15 cellular contexts compared by ENCODE assay signal in genomic region chr11:44818110-44818509, GRCh38.
"Had no signal": no experiment of that assay in that cellular context is flagged by ENCODE, and none has a peak within 500 bp of the region (broad histone marks: within the 10 kb centered on the region; RNA-seq: fewer than 3 reads in every experiment).

No MANE protein-coding gene starts in this region.

- H3K27ac ChIP-seq: prostate gland, suprapubic skin had no signal

- H3K4me1 ChIP-seq: prostate gland had no signal

- H3K36me3 ChIP-seq: prostate gland, suprapubic skin had no signal

- H3K4me3 ChIP-seq: prostate gland, suprapubic skin had no signal

- H3K9me3 ChIP-seq: prostate gland, suprapubic skin had no signal

- DNase-seq: activated CD4-positive, alpha-beta memory T cell treated with anti-CD3 and anti-CD28 coated beads for 36 hours; activated CD4-positive, alpha-beta T cell treated with anti-CD3 and anti-CD28 coated beads for 36 hours; activated CD8-positive, alpha-beta memory T cell treated with anti-CD3 and anti-CD28 coated beads, Interleukin-2, amount 10 ng/mL, durations not matched to agents 7 days and 5 days; activated naive CD4-positive, alpha-beta T cell treated with anti-CD3 and anti-CD28 coated beads, Interleukin-2, amount 10 ng/mL, durations not matched to agents 7 days and 5 days; activated T-cell treated with anti-CD3 and anti-CD28 coated beads, Interleukin-2, amount 50 U/mL, for 1 hour; foreskin melanocyte; head of caudate nucleus; mesenchymal stem cell; nephron progenitor cell; stimulated activated CD4-positive, alpha-beta T cell treated with anti-CD3 and anti-CD28 coated beads, Interleukin-15, amount 100 ng/mL, for 24 hours; stimulated activated CD4-positive, alpha-beta T cell treated with anti-CD3 and anti-CD28 coated beads, Interleukin-4, amount 100 ng/mL, for 1 hour; stimulated activated naive CD4-positive, alpha-beta T cell; T-helper 17 cell had no signal

- ATAC-seq: activated CD4-positive, alpha-beta T cell treated with anti-CD3 and anti-CD28 coated beads for 36 hours; activated CD8-positive, alpha-beta memory T cell treated with anti-CD3 and anti-CD28 coated beads, Interleukin-2, amount 10 ng/mL, durations not matched to agents 7 days and 5 days; T-helper 17 cell had no signal

- H3K27me3 ChIP-seq: suprapubic skin had no signal
